In the genomic region with DNA sequence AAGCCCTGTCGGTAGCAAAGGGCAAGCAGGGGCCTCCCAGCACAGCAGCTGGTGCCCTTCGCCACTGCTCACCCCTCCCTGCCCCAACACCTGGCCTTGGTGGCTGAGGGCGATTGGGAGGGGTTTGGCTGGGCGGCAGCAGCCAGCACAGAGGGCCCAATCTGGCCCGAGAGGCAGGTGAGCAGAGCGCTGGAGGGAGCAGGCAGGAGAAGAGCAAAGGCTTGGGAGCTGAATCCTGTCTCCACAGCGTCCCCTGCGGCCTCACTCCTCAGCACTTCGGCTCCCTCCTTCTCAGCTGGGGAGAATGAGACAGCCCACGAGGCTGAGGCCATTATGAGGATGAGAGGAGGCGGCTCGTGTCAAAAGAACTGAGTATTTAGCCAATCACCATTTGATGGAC, we compare ENCODE assay signal across 10 cellular contexts.
DNase-seq lines count a peak whose midpoint lies in the region; ATAC-seq and TF ChIP-seq lines count a peak whose summit lies in the region.
"Had no signal": no experiment of that assay in that cellular context is flagged by ENCODE, and none has a peak within 500 bp of the region (broad histone marks: within the 10 kb centered on the region; RNA-seq: fewer than 3 reads in every experiment).

No MANE protein-coding gene starts in this region.

- H3K4me3 Mint-ChIP-seq in activated T-cell treated with anti-CD3 and anti-CD28 coated beads, Interleukin-2, amount 50 U/mL, for 24 hours: no peak overlapping the region

- H3K9me3 Mint-ChIP-seq in activated T-cell treated with anti-CD3 and anti-CD28 coated beads, Interleukin-2, amount 50 U/mL, for 24 hours: no peaks in the 10 kb centered on the region

- peaks cover 38% of the 10 kb centered on the region for H3K4me1 Mint-ChIP-seq in activated T-cell treated with anti-CD3 and anti-CD28 coated beads, Interleukin-2, amount 50 U/mL, for 24 hours (ENCODE audit: low read depth)

- no peaks in the 10 kb centered on the region for H3K27me3 Mint-ChIP-seq in activated T-cell treated with anti-CD3 and anti-CD28 coated beads, Interleukin-2, amount 50 U/mL, for 24 hours

- DNase-seq in HT-29 (ENCODE audit: low spot score) (peak; percentile 20), NCI-H524 treated with DMSO at 0.1 percent for 48 hours (lab: John Stamatoyannopoulos, UW) (peak; percentile 48), ecto neural progenitor cell (ENCODE audit: low spot score) (peak; percentile 85), retinal pigment epithelial cell (ENCODE audit: low read depth) (no peak)
- no peak for DNase-seq in stimulated activated CD4-positive, alpha-beta T cell treated with anti-CD3 and anti-CD28 coated beads, Interleukin-1b, Interleukin-23, amount 100 ng/mL, for 48 hours
- DNase-seq in activated T-cell treated with anti-CD3 and anti-CD28 coated beads, Interleukin-2, amount 50 U/mL, for 24 hours: no peak
- DNase-seq: activated CD8-positive, alpha-beta memory T cell treated with anti-CD3 and anti-CD28 coated beads, Interleukin-2, amount 50 U/mL, for 48 hours had no signal

- peak; percentile 54 for TF ChIP-seq CTCF in retinal pigment epithelial cell (conservative IDR thresholded peaks at IDR 0.05; ENCODE audit: low read depth, low read length)

- no peak overlapping the region for H3K27ac Mint-ChIP-seq in activated T-cell treated with anti-CD3 and anti-CD28 coated beads, Interleukin-2, amount 50 U/mL, for 24 hours

- no peaks in the 10 kb centered on the region for H3K36me3 Mint-ChIP-seq in activated T-cell treated with anti-CD3 and anti-CD28 coated beads, Interleukin-2, amount 50 U/mL, for 24 hours (ENCODE audit: low read depth)

- ATAC-seq in GM21360 (IDR thresholded peaks at IDR 0.05; ENCODE audit: unreplicated experiment) (no peak), GM19035 (IDR thresholded peaks at IDR 0.05; ENCODE audit: unreplicated experiment) (no peak)
- ATAC-seq: left lung had no signal

- H3K4me3 ChIP-seq in retinal pigment epithelial cell (ENCODE audit: low read length): no peak overlapping the region
- H3K4me3 ChIP-seq: left lung had no signal

Comparison
In these comparisons a context has a peak if more than half of its experiments do, and no peak if none do; other contexts are left out.
1. DNase-seq: peak in HT-29 (single experiment), NCI-H524 treated with DMSO at 0.1 percent for 48 hours (single experiment) and ecto neural progenitor cell (single experiment); none in retinal pigment epithelial cell (single experiment), stimulated activated CD4-positive, alpha-beta T cell treated with anti-CD3 and anti-CD28 coated beads, Interleukin-1b, Interleukin-23, amount 100 ng/mL, for 48 hours (single experiment) and activated T-cell treated with anti-CD3 and anti-CD28 coated beads, Interleukin-2, amount 50 U/mL, for 24 hours (single experiment).